ENCODE assay signal across 8 cellular contexts in genomic region chr1:192530254-192530653, GRCh38.
A peak's percentile ranks its signal among the peaks of the same experiment; 100 is the strongest.
DNase-seq lines count a peak whose midpoint lies in the region; ATAC-seq and TF ChIP-seq lines count a peak whose summit lies in the region.

No MANE protein-coding gene starts in this region.

- no peaks in the 10 kb centered on the region for H3K36me3 ChIP-seq in OCI-LY3 (replicated peaks; ENCODE audit: low read depth, low read length)

- H3K4me1 ChIP-seq in OCI-LY3 (ENCODE audit: low read length) = peaks cover 58% of the 10 kb centered on the region

- H3K4me2 ChIP-seq in OCI-LY3 (ENCODE audit: low read length) = peak overlapping the region; percentile 84

- DNase-seq in HCEC 1CT = peak; percentile 43
- peak; percentile 49 for DNase-seq in globus pallidus (ENCODE audit: low spot score)
- DNase-seq in NCI-H2227 (lab: John Stamatoyannopoulos, UW; ENCODE audit: unreplicated experiment) = no peak
- DNase-seq in activated CD4-positive, alpha-beta T cell treated with anti-CD3 and anti-CD28 coated beads for 48 hours = no peak
- DNase-seq in glomerular visceral epithelial cell (ENCODE audit: extremely low spot score) = no peak
- no peak for DNase-seq in ecto neural progenitor cell (ENCODE audit: low spot score)

- no peak for TF ChIP-seq CTCF in OCI-LY3 (IDR thresholded peaks at IDR 0.05; ENCODE audit: low read depth, low read length)

- H2AFZ ChIP-seq in OCI-LY3 (ENCODE audit: low read depth, low read length) = no peak overlapping the region

- H3K79me2 ChIP-seq in OCI-LY3 (ENCODE audit: low read length) = no peaks in the 10 kb centered on the region

- no peaks in the 10 kb centered on the region for H3K9me3 ChIP-seq in OCI-LY3 (ENCODE audit: insufficient read depth, low read length)

- ATAC-seq in GM18511 (IDR thresholded peaks at IDR 0.05; ENCODE audit: unreplicated experiment) = peak; percentile 95

- H3K27me3 ChIP-seq in OCI-LY3 (ENCODE audit: low read depth, low read length) = no peaks in the 10 kb centered on the region

- peak overlapping the region; percentile 55 for H3K4me3 ChIP-seq in OCI-LY3 (ENCODE audit: low read length)

- peak overlapping the region; percentile 94 for H3K27ac ChIP-seq in OCI-LY3 (ENCODE audit: low read length)

- peak overlapping the region; percentile 72 for H3K9ac ChIP-seq in OCI-LY3 (ENCODE audit: low read length)

- H4K20me1 ChIP-seq in OCI-LY3 (ENCODE audit: insufficient read depth, low read length) = no peaks in the 10 kb centered on the region

Comparison
In these comparisons a context has a peak if more than half of its experiments do, and no peak if none do; other contexts are left out.
1. DNase-seq: peak in HCEC 1CT (single experiment) and globus pallidus (single experiment); none in NCI-H2227 (single experiment), activated CD4-positive, alpha-beta T cell treated with anti-CD3 and anti-CD28 coated beads for 48 hours (single experiment), glomerular visceral epithelial cell (single experiment) and ecto neural progenitor cell (single experiment).